Comparison of ENCODE assay signal across 1 cellular context in genomic region chr7:100492738-100493475, GRCh38.
TF ChIP-seq lines count a peak whose summit lies in the region.

No MANE protein-coding gene starts in this region.

TF ChIP-seq in IMR-90, 13 proteins besides CTCF, POLR2A, EP300 and RAD21:
- no peak for TF ChIP-seq CHD1 (IDR thresholded peaks at IDR 0.05; ENCODE audit: low read depth, low read length)
- no peak for TF ChIP-seq FOS (IDR thresholded peaks at IDR 0.05; ENCODE audit: low read depth, low read length)
- no peak for TF ChIP-seq USF2 (IDR thresholded peaks at IDR 0.05; ENCODE audit: low read depth, low read length)
- no peak for TF ChIP-seq BHLHE40 (IDR thresholded peaks at IDR 0.05; ENCODE audit: low read depth, low read length)
- TF ChIP-seq MAZ (IDR thresholded peaks at IDR 0.05; ENCODE audit: borderline replicate concordance, low read depth, low read length), result no peak
- no peak for TF ChIP-seq MAFK (IDR thresholded peaks at IDR 0.05; ENCODE audit: low read depth, low read length)
- no peak for TF ChIP-seq ELK1 (IDR thresholded peaks at IDR 0.05; ENCODE audit: borderline replicate concordance, low read depth, low read length)
- TF ChIP-seq CEBPB (IDR thresholded peaks at IDR 0.05; ENCODE audit: low read depth, low read length), result no peak
- no peak for TF ChIP-seq MXI1 (IDR thresholded peaks at IDR 0.05; ENCODE audit: borderline replicate concordance, low read depth, low read length)
- no peak for TF ChIP-seq SMC3 (IDR thresholded peaks at IDR 0.05; ENCODE audit: low read depth, low read length)
- no peak for TF ChIP-seq NFE2L2 (IDR thresholded peaks at IDR 0.05; ENCODE audit: low read depth, low read length)
- no peak for TF ChIP-seq RFX5 (IDR thresholded peaks at IDR 0.05; ENCODE audit: low read depth, low read length)
- no peak for TF ChIP-seq RCOR1 (IDR thresholded peaks at IDR 0.05; ENCODE audit: insufficient replicate concordance, low read length)
